In the genomic region with DNA sequence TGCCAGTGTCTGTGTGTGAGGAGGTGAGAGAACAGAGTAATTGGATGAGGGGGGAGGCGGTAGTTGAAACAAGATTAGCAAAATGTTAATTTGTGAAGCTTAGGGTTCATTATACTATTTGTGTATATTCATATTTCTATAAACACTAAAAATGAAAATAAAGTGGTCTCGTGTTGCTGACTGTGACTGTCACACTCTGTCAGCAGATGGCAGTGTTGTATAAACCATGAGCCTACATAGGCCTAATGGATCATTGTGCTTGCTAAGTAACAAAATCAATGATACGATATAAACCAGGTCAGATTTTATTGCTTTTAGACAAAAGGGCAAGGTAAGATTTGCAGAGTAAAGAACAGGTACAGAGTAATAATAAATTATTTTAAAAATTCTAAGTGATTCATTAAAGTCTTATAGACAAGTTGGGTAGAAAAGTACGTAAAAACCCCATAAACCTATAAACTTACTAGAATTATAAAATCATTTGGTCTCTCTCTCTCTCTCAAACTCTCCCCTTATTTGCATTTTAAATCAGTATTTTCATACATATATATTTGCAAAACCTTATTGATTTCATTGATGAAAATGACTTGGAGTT, we compare ENCODE assay signal across 8 cellular contexts.
DNase-seq lines count a peak whose midpoint lies in the region; ATAC-seq, FAIRE-seq and TF ChIP-seq lines count a peak whose summit lies in the region.

No MANE protein-coding gene starts in this region.

- H4K20me1 ChIP-seq in K562 (replicated peaks; ENCODE audit: control insufficient read depth, insufficient read depth, low read length), result no peaks in the 10 kb centered on the region

- no peak for TF ChIP-seq POLR2A in K562 (conservative IDR thresholded peaks at IDR 0.05)

- peak; percentile 75 for FAIRE-seq in K562 (lab: Jason Lieb, UNC)

- no peaks in the 10 kb centered on the region for H3K9me1 ChIP-seq in K562 (ENCODE audit: control insufficient read depth, insufficient read depth, low read length)

- peak; percentile 76 for TF ChIP-seq RAD21 in Ishikawa (IDR thresholded peaks at IDR 0.05; ENCODE audit: low read depth)
- peak; percentile 67 to 78 for TF ChIP-seq RAD21 in K562 (CRISPR knock-in tag; conservative IDR thresholded peaks at IDR 0.05 in 1 of 2, IDR thresholded peaks at IDR 0.05 in 1 of 2)

- peak; percentile 85 for ATAC-seq in K562
- no peak for ATAC-seq in GM18907 (IDR thresholded peaks at IDR 0.05; ENCODE audit: unreplicated experiment)

- TF ChIP-seq EP300 in Ishikawa (IDR thresholded peaks at IDR 0.05; ENCODE audit: borderline replicate concordance), result no peak
- TF ChIP-seq EP300 in K562 (IDR thresholded peaks at IDR 0.05; ENCODE audit: low read length), result no peak

- intact Hi-C loops in K562 (cut with micrococcal nuclease), result loop anchor here (5.0 kb wide), 1 partner anchor 42 kb away; no protein-coding TSS in a partner anchor

- H3K27me3 ChIP-seq in K562 (ENCODE audit: control insufficient read depth in 2 of 2, insufficient read depth in 2 of 2, low read length in 2 of 2), result no peaks in the 10 kb centered on the region

- H3K9ac ChIP-seq in K562 (ENCODE audit: insufficient read depth in 1 of 2, low read depth in 2 of 2, low read length in 2 of 2), result no peak overlapping the region

- no peaks in the 10 kb centered on the region for H3K4me1 ChIP-seq in K562 (replicated peaks in 1 of 2; ENCODE audit: control insufficient read depth in 2 of 2, insufficient read depth in 2 of 2, low read length in 2 of 2)

- POLR2A ChIA-PET in K562 (lab: Yijun Ruan, JAX), result no interaction called here

- H2AFZ ChIP-seq in K562 (ENCODE audit: low read depth, low read length), result no peak overlapping the region

- BruUV-seq in K562 (replicated peaks; lab: Mats Ljungman, UMichigan), result no TSS peak

- no peaks in the 10 kb centered on the region for H3K36me3 ChIP-seq in K562 (ENCODE audit: control insufficient read depth, insufficient read depth, low read length)

- 19% methylated on average over 4 of the region's 4 CpGs for WGBS in K562 (ENCODE audit: insufficient coverage, low coverage, missing lambda C conversion rate)

- CTCF ChIA-PET in K562 (lab: Yijun Ruan, JAX; ENCODE audit: low intra/inter-chr PET ratio), result interaction anchor here (0.6 kb wide), 1 partner anchor 45 kb away, joined by 3 read pairs; no protein-coding TSS in a partner anchor

- peak; percentile 35 for DNase-seq in DMS114 treated with DMSO at 0.1 percent for 48 hours (lab: John Stamatoyannopoulos, UW; ENCODE audit: unreplicated experiment)
- DNase-seq in SHP77 (lab: John Stamatoyannopoulos, UW), result peak; percentile 14 to 22
- peak; percentile 44 to 71 (median 50) for DNase-seq in K562 (ENCODE audit: extremely low read depth in 1 of 4, low spot score in 3 of 4)
- DNase-seq in iPS-NIHi7 (ENCODE audit: extremely low spot score), result peak; percentile 39
- DNase-seq in stimulated activated CD4-positive, alpha-beta T cell treated with anti-CD3 and anti-CD28 coated beads, Interleukin-2, amount 100 ng/mL, for 24 hours, result peak; percentile 30 to 45
- no peak for DNase-seq in ureter (ENCODE audit: low spot score)

- in situ Hi-C loops in K562 (cut with MboI), result no loop called here

- no peak overlapping the region for H3K4me3 ChIP-seq in K562

- no peaks in the 10 kb centered on the region for H3K9me3 ChIP-seq in K562 (replicated peaks; ENCODE audit: control insufficient read depth, insufficient read depth, low read depth, low read length)

- peak; percentile 71 to 88 (median 73) for TF ChIP-seq CTCF in K562 (IDR thresholded peaks at IDR 0.05 in 2 of 3, conservative IDR thresholded peaks at IDR 0.05 in 1 of 3; ENCODE audit: insufficient read depth in 2 of 3, low read depth in 1 of 3, low read length in 3 of 3)

- H3K27ac ChIP-seq in K562 (ENCODE audit: extremely low read depth, low read depth, low read length), result no peak overlapping the region

- H3K79me2 ChIP-seq in K562 (ENCODE audit: control insufficient read depth, insufficient read depth, low read length), result no peaks in the 10 kb centered on the region

- no peak overlapping the region for H3K4me2 ChIP-seq in K562 (ENCODE audit: insufficient read depth, low read length)

TF ChIP-seq in Ishikawa, 13 proteins besides CTCF, POLR2A, EP300 and RAD21:
- TF ChIP-seq TAF1 (IDR thresholded peaks at IDR 0.05; ENCODE audit: low read depth) (no peak), CREB1 (IDR thresholded peaks at IDR 0.05; ENCODE audit: low read depth) (no peak), NFIC (IDR thresholded peaks at IDR 0.05) (no peak), FOXM1 (IDR thresholded peaks at IDR 0.05; ENCODE audit: borderline replicate concordance, low read depth) (no peak), EGR1 (IDR thresholded peaks at IDR 0.05) (no peak), YY1 (IDR thresholded peaks at IDR 0.05; ENCODE audit: low read depth) (no peak), TCF12 (IDR thresholded peaks at IDR 0.05; ENCODE audit: low read depth) (no peak), TEAD4 (IDR thresholded peaks at IDR 0.05) (no peak), ZBTB7A (IDR thresholded peaks at IDR 0.05; ENCODE audit: low read depth) (no peak)
- TF ChIP-seq, protein P1, sequence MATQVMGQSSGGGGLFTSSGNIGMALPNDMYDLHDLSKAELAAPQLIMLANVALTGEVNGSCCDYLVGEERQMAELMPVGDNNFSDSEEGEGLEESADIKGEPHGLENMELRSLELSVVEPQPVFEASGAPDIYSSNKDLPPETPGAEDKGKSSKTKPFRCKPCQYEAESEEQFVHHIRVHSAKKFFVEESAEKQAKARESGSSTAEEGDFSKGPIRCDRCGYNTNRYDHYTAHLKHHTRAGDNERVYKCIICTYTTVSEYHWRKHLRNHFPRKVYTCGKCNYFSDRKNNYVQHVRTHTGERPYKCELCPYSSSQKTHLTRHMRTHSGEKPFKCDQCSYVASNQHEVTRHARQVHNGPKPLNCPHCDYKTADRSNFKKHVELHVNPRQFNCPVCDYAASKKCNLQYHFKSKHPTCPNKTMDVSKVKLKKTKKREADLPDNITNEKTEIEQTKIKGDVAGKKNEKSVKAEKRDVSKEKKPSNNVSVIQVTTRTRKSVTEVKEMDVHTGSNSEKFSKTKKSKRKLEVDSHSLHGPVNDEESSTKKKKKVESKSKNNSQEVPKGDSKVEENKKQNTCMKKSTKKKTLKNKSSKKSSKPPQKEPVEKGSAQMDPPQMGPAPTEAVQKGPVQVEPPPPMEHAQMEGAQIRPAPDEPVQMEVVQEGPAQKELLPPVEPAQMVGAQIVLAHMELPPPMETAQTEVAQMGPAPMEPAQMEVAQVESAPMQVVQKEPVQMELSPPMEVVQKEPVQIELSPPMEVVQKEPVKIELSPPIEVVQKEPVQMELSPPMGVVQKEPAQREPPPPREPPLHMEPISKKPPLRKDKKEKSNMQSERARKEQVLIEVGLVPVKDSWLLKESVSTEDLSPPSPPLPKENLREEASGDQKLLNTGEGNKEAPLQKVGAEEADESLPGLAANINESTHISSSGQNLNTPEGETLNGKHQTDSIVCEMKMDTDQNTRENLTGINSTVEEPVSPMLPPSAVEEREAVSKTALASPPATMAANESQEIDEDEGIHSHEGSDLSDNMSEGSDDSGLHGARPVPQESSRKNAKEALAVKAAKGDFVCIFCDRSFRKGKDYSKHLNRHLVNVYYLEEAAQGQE (IDR thresholded peaks at IDR 0.05; ENCODE audit: low read depth), result no peak
TF ChIP-seq in Ishikawa: peak in this region for 0.

TF ChIP-seq in K562, 482 proteins besides CTCF, POLR2A, EP300 and RAD21 (continues in another document):
- TF ChIP-seq XRCC3 (IDR thresholded peaks at IDR 0.05) (no peak), SMC3 (conservative IDR thresholded peaks at IDR 0.05; ENCODE audit: insufficient read depth, low read depth, low read length) (peak; percentile 69), HNRNPH1 (optimal IDR thresholded peaks at IDR 0.05; ENCODE audit: low read depth, low read length) (no peak), DPF2 (IDR thresholded peaks at IDR 0.05) (no peak), TSC22D4 (tag; IDR thresholded peaks at IDR 0.05) (no peak), SNRNP70 (optimal IDR thresholded peaks at IDR 0.05; ENCODE audit: low read depth, low read length) (no peak), ZNF23 (CRISPR knock-in tag; IDR thresholded peaks at IDR 0.05) (no peak)
- TF ChIP-seq, protein P2, sequence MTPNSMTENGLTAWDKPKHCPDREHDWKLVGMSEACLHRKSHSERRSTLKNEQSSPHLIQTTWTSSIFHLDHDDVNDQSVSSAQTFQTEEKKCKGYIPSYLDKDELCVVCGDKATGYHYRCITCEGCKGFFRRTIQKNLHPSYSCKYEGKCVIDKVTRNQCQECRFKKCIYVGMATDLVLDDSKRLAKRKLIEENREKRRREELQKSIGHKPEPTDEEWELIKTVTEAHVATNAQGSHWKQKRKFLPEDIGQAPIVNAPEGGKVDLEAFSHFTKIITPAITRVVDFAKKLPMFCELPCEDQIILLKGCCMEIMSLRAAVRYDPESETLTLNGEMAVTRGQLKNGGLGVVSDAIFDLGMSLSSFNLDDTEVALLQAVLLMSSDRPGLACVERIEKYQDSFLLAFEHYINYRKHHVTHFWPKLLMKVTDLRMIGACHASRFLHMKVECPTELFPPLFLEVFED (CRISPR knock-in tag; conservative IDR thresholded peaks at IDR 0.05), result no peak
- TF ChIP-seq, protein P3, sequence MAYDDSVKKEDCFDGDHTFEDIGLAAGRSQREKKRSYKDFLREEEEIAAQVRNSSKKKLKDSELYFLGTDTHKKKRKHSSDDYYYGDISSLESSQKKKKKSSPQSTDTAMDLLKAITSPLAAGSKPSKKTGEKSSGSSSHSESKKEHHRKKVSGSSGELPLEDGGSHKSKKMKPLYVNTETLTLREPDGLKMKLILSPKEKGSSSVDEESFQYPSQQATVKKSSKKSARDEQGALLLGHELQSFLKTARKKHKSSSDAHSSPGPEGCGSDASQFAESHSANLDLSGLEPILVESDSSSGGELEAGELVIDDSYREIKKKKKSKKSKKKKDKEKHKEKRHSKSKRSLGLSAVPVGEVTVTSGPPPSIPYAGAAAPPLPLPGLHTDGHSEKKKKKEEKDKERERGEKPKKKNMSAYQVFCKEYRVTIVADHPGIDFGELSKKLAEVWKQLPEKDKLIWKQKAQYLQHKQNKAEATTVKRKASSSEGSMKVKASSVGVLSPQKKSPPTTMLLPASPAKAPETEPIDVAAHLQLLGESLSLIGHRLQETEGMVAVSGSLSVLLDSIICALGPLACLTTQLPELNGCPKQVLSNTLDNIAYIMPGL (CRISPR knock-in tag; IDR thresholded peaks at IDR 0.05), result no peak
